Comparison of ENCODE assay signal across 26 cellular contexts in genomic region chr9:134210511-134210907, GRCh38. TPM values are rescaled to one million over a fixed set of nuclear protein-coding genes. Genes with fewer than 3 reads are reported as not detected.
A peak's percentile ranks its signal among the peaks of the same experiment; 100 is the strongest.
DNase-seq lines count a peak whose midpoint lies in the region; ATAC-seq, FAIRE-seq and TF ChIP-seq lines count a peak whose summit lies in the region.
"Had no signal": no experiment of that assay in that cellular context is flagged by ENCODE, and none has a peak within 500 bp of the region (broad histone marks: within the 10 kb centered on the region; RNA-seq: fewer than 3 reads in every experiment).

No MANE protein-coding gene starts in this region.

- no peak for ATAC-seq in right cardiac atrium
- ATAC-seq in psoas muscle = no peak
- ATAC-seq in HG03039 (IDR thresholded peaks at IDR 0.05; ENCODE audit: unreplicated experiment) = no peak
- ATAC-seq: PC-3 had no signal

- H4K20me1 ChIP-seq in BLaER1 treated with 17β-estradiol and CSF1 and Interleukin-3, amounts not matched to agents 10 nM and 100 nM = no peaks in the 10 kb centered on the region

- H3K9me3 ChIP-seq in BLaER1 treated with 17β-estradiol and CSF1 and Interleukin-3, amounts not matched to agents 10 nM and 100 nM (replicated peaks in 1 of 11) = peaks cover 0 to 7% (median 0%) of the 10 kb centered on the region in 11 experiments; a peak in 5 of 22 replicates
- H3K9me3 ChIP-seq in right cardiac atrium (ENCODE audit: control insufficient read depth, low read length) = no peaks in the 10 kb centered on the region
- no peaks in the 10 kb centered on the region for H3K9me3 ChIP-seq in psoas muscle
- H3K9me3 ChIP-seq: SJSA1, suprapubic skin had no signal

- H3K27me3 Mint-ChIP-seq in chondrocyte (ENCODE audit: low read depth) = no peaks in the 10 kb centered on the region
- H3K27me3 Mint-ChIP-seq: activated CD4-positive, alpha-beta memory T cell treated with anti-CD3 and anti-CD28 coated beads, Interleukin-2, amount 10 ng/mL, durations not matched to agents 7 days and 5 days; activated naive CD4-positive, alpha-beta T cell treated with anti-CD3 and anti-CD28 coated beads, Interleukin-2, amount 50 U/mL, for 24 hours; activated T-cell treated with anti-CD3 and anti-CD28 coated beads, Interleukin-2, amount 50 U/mL, for 24 hours had no signal

- H3K36me3 Mint-ChIP-seq in chondrocyte (ENCODE audit: low read depth) = no peaks in the 10 kb centered on the region
- H3K36me3 Mint-ChIP-seq: activated naive CD4-positive, alpha-beta T cell treated with anti-CD3 and anti-CD28 coated beads, Interleukin-2, amount 50 U/mL, for 24 hours had no signal

- intact Hi-C loops in right cardiac atrium (cut with DNase I) = no loop called here
- intact Hi-C loops in psoas muscle (cut with DNase I) = no loop called here

- H3K4me3 Mint-ChIP-seq in chondrocyte (ENCODE audit: unreplicated experiment) = no peak overlapping the region
- H3K4me3 Mint-ChIP-seq: activated CD4-positive, alpha-beta memory T cell treated with anti-CD3 and anti-CD28 coated beads, Interleukin-2, amount 10 ng/mL, durations not matched to agents 7 days and 5 days; activated naive CD4-positive, alpha-beta T cell treated with anti-CD3 and anti-CD28 coated beads, Interleukin-2, amount 50 U/mL, for 24 hours; activated T-cell treated with anti-CD3 and anti-CD28 coated beads, Interleukin-2, amount 50 U/mL, for 24 hours had no signal

- DNase-seq in chondrocyte (ENCODE audit: low spot score) = peak; percentile 64
- DNase-seq in right cardiac atrium = peak; percentile 26 to 55 (median 55)
- no peak for DNase-seq in psoas muscle
- DNase-seq in NCI-H2081 (lab: John Stamatoyannopoulos, UW) = no peak
- DNase-seq in GM19239 (ENCODE audit: insufficient read length, low spot score) = no peak
- no peak for DNase-seq in occipital lobe (lab: John Stamatoyannopoulos, UW)
- DNase-seq: activated CD4-positive, alpha-beta memory T cell treated with anti-CD3 and anti-CD28 coated beads, Interleukin-2, amount 10 ng/mL, durations not matched to agents 7 days and 5 days; activated T-cell treated with anti-CD3 and anti-CD28 coated beads, Interleukin-2, amount 50 U/mL, for 24 hours; dermis blood vessel endothelial cell; DMS53; NCI-H1694; NCI-H2227 treated with DMSO at 0.1 percent for 48 hours; NCI-H82; PC-3; T-helper 2 cell had no signal

- peaks cover 18% of the 10 kb centered on the region for H3K4me1 Mint-ChIP-seq in chondrocyte (ENCODE audit: low read depth)
- H3K4me1 Mint-ChIP-seq: activated CD4-positive, alpha-beta memory T cell treated with anti-CD3 and anti-CD28 coated beads, Interleukin-2, amount 10 ng/mL, durations not matched to agents 7 days and 5 days; activated naive CD4-positive, alpha-beta T cell treated with anti-CD3 and anti-CD28 coated beads, Interleukin-2, amount 50 U/mL, for 24 hours had no signal

- H3K9ac ChIP-seq in BLaER1 treated with 17β-estradiol and CSF1 and Interleukin-3, amounts not matched to agents 10 nM and 100 nM = peak overlapping the region in 5 of 11 experiments; percentile 2 to 63 (median 33); a peak in 4 of 22 replicates

- H3K4me2 ChIP-seq in BLaER1 treated with 17β-estradiol and CSF1 and Interleukin-3, amounts not matched to agents 10 nM and 100 nM = peak overlapping the region in 9 of 11 experiments; percentile 52 to 92 (median 84); a peak in 18 of 22 replicates
- H3K4me2 ChIP-seq: smooth muscle cell had no signal

- no peak overlapping the region for H3K27ac Mint-ChIP-seq in chondrocyte (ENCODE audit: unreplicated experiment)
- H3K27ac Mint-ChIP-seq: activated CD4-positive, alpha-beta memory T cell treated with anti-CD3 and anti-CD28 coated beads, Interleukin-2, amount 10 ng/mL, durations not matched to agents 7 days and 5 days; activated naive CD4-positive, alpha-beta T cell treated with anti-CD3 and anti-CD28 coated beads, Interleukin-2, amount 50 U/mL, for 24 hours; activated T-cell treated with anti-CD3 and anti-CD28 coated beads, Interleukin-2, amount 50 U/mL, for 24 hours had no signal

- TF ChIP-seq CTCF in chondrocyte (IDR thresholded peaks at IDR 0.05) (no peak), psoas muscle (IDR thresholded peaks at IDR 0.05) (no peak)

- H3K4me3 ChIP-seq in BLaER1 treated with 17β-estradiol and CSF1 and Interleukin-3, amounts not matched to agents 10 nM and 100 nM = no peak overlapping the region
- H3K4me3 ChIP-seq in right cardiac atrium (ENCODE audit: low read length) (no peak overlapping the region), psoas muscle (no peak overlapping the region)
- H3K4me3 ChIP-seq: left lung, SJSA1, smooth muscle cell, suprapubic skin had no signal

- H3K9me3 Mint-ChIP-seq in chondrocyte (ENCODE audit: low read depth) = peaks cover 4% of the 10 kb centered on the region
- H3K9me3 Mint-ChIP-seq: activated naive CD4-positive, alpha-beta T cell treated with anti-CD3 and anti-CD28 coated beads, Interleukin-2, amount 50 U/mL, for 24 hours had no signal

- 91% methylated on average over 13 of the region's 13 CpGs for WGBS in right cardiac atrium
- WGBS in psoas muscle, 3 donors = 61 to 71% (median 70%) methylated on average over 13 of the region's 13 CpGs

- no peak for FAIRE-seq in GM19239 (lab: Jason Lieb, UNC)
- FAIRE-seq: GM12892, H54 had no signal

- peaks cover 38 to 94% (median 94%) of the 10 kb centered on the region in 10 experiments for H3K4me1 ChIP-seq in BLaER1 treated with 17β-estradiol and CSF1 and Interleukin-3, amounts not matched to agents 10 nM and 100 nM
- H3K4me1 ChIP-seq in right cardiac atrium (ENCODE audit: control insufficient read depth, insufficient read depth, low read length) (peaks cover 6% of the 10 kb centered on the region), psoas muscle (peaks cover 30% of the 10 kb centered on the region)

- no peaks in the 10 kb centered on the region for H3K36me3 ChIP-seq in BLaER1 treated with 17β-estradiol and CSF1 and Interleukin-3, amounts not matched to agents 10 nM and 100 nM
- no peaks in the 10 kb centered on the region for H3K36me3 ChIP-seq in psoas muscle (ENCODE audit: insufficient read depth in 1 of 2, low read depth in 1 of 2)
- H3K36me3 ChIP-seq: left lung, SJSA1, suprapubic skin had no signal

- H3K27ac ChIP-seq in BLaER1 treated with 17β-estradiol and CSF1 and Interleukin-3, amounts not matched to agents 10 nM and 100 nM = peak overlapping the region in 8 of 11 experiments; percentile 40 to 99 (median 82); a peak in 14 of 22 replicates
- peak overlapping the region; percentile 54 for H3K27ac ChIP-seq in right cardiac atrium (ENCODE audit: low read length)
- H3K27ac ChIP-seq in psoas muscle = peak overlapping the region; percentile 57
- H3K27ac ChIP-seq: left lung, SJSA1, suprapubic skin had no signal

- no peaks in the 10 kb centered on the region for H3K27me3 ChIP-seq in BLaER1 treated with 17β-estradiol and CSF1 and Interleukin-3, amounts not matched to agents 10 nM and 100 nM
- H3K27me3 ChIP-seq in right cardiac atrium (ENCODE audit: control insufficient read depth, insufficient read depth) = no peaks in the 10 kb centered on the region
- no peaks in the 10 kb centered on the region for H3K27me3 ChIP-seq in psoas muscle (ENCODE audit: insufficient read depth in 3 of 3, low read length in 2 of 3)
- H3K27me3 ChIP-seq: left lung, SJSA1, suprapubic skin had no signal

RNA-seq across cellular contexts. Expression of gene RNU6ATAC, which starts 46.1 kb away (rescaled TPM):
- 27.7 to 40.8 TPM (median 32.9 TPM) in 3 replicates for total RNA-seq in chondrocyte
- total RNA-seq in right cardiac atrium = 100 to 1,000 TPM; 146 to 251 (median 243) TPM
- not detected for polyA plus RNA-seq in right cardiac atrium
- total RNA-seq in psoas muscle = 100 to 1,000 TPM in 2 of 4 donors, 10 to 100 TPM in 2; 13.1 to 120 (median 74.0) TPM
- not detected for polyA plus RNA-seq in psoas muscle
- not detected for total RNA-seq in occipital lobe
- total RNA-seq: dermis blood vessel endothelial cell, M059J, osteoblast, PC-3, SJSA1, smooth muscle cell, suprapubic skin had no signal
- polyA plus RNA-seq: smooth muscle cell had no signal

Comparison
In these comparisons a context has a peak if more than half of its experiments do, and no peak if none do; other contexts are left out.
1. DNase-seq: peak in chondrocyte (single experiment) and right cardiac atrium (3 of 3); none in psoas muscle (0 of 2), NCI-H2081 (0 of 2), GM19239 (single experiment) and occipital lobe (single experiment).
2. RNA of gene RNU6ATAC, which starts 46.1 kb away (total RNA-seq): 146 to 251 TPM in right cardiac atrium, 13.1 to 120 TPM in psoas muscle and 27.7 to 40.8 TPM in chondrocyte; not detected in occipital lobe (single experiment); every median in the first group is over 10 times any median in the second.
3. Peak in every context shown above with its lines, with median percentiles within 50 percentile points of each other: H3K27ac ChIP-seq.